In the genomic region with DNA sequence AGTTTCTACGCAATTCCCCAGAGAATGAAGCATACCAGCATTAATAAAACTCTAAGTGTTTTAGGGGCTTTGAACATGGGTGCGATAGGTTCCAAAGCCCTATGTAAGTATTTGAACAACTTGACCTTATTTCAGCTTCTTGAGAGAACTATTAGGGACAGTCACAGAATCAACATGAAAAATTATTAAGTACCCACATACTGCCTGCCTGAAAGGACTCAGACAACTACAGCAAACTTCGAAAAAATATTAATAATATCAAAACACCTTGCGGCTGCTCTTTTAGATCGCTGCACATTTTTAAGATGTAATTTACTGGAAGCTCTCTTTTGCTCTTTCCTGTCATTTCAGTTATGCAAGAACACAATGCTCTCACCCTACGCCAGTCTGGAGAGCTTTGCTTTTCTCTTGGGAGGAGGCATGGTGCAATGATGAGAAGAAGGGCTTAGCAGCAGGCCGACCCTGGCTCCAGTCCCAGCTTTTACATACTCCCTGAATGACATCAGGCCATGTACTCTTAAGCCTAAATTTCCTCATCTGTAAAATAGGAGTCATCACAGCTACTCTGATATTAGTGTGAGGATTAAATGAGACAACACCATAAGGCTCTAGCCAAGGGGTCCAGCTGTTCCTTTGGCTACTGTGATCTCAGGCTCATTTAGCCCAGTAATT, we compare ENCODE assay signal across 10 cellular contexts.
DNase-seq lines count a peak whose midpoint lies in the region; ATAC-seq and TF ChIP-seq lines count a peak whose summit lies in the region.
"Had no signal": no experiment of that assay in that cellular context is flagged by ENCODE, and none has a peak within 500 bp of the region (broad histone marks: within the 10 kb centered on the region; RNA-seq: fewer than 3 reads in every experiment).

No MANE protein-coding gene starts in this region.

- no peak for TF ChIP-seq CTCF in AG09309 (IDR thresholded peaks at IDR 0.05; ENCODE audit: control insufficient read depth, insufficient read depth, low read depth, low read length, missing control alignments)
- no peak for TF ChIP-seq CTCF in fibroblast of lung (conservative IDR thresholded peaks at IDR 0.05 in 1 of 2, IDR thresholded peaks at IDR 0.05 in 1 of 2; ENCODE audit: low read depth in 1 of 2, low read length in 2 of 2)
- TF ChIP-seq CTCF in omental fat pad (IDR thresholded peaks at IDR 0.05), result no peak
- no peak for TF ChIP-seq CTCF in foreskin fibroblast (IDR thresholded peaks at IDR 0.05; ENCODE audit: low read depth, low read length)

- no peaks in the 10 kb centered on the region for H3K27me3 ChIP-seq in fibroblast of lung (ENCODE audit: control insufficient read depth, insufficient read depth, low read length)

- DNase-seq in AG09309 (ENCODE audit: low read depth) (peak; percentile 49), NCI-H446 (lab: John Stamatoyannopoulos, UW) (peak; percentile 28 to 67), fibroblast of lung (ENCODE audit: low read depth in 2 of 2) (peak; percentile 65 to 94), omental fat pad (ENCODE audit: low spot score) (no peak), iPS-NIHi11 (ENCODE audit: low spot score) (no peak), superior temporal gyrus (ENCODE audit: extremely low spot score) (no peak), foreskin fibroblast (no peak), HuH-7 (ENCODE audit: low spot score) (no peak)
- DNase-seq: NCI-H1694 treated with DMSO at 0.1 percent for 48 hours had no signal

- H3K4me1 ChIP-seq in fibroblast of lung (ENCODE audit: control insufficient read depth, extremely low read depth, insufficient read depth, low read length), result peaks cover 6% of the 10 kb centered on the region

- H2AFZ ChIP-seq in fibroblast of lung (ENCODE audit: low read length), result no peak overlapping the region

- H3K9ac ChIP-seq in fibroblast of lung (ENCODE audit: insufficient read depth, low read length), result no peak overlapping the region

- no peaks in the 10 kb centered on the region for H3K9me3 ChIP-seq in fibroblast of lung (ENCODE audit: control insufficient read depth, insufficient read depth, low read depth, low read length)

- no peaks in the 10 kb centered on the region for H3K79me2 ChIP-seq in fibroblast of lung (ENCODE audit: control insufficient read depth, insufficient read depth, low read length)

- ATAC-seq in omental fat pad (ENCODE audit: low FRiP score), result peak; percentile 77
- ATAC-seq: Panc1 had no signal

- no peak overlapping the region for H3K4me2 ChIP-seq in fibroblast of lung (ENCODE audit: extremely low read depth, insufficient read depth, low read length)

- no peaks in the 10 kb centered on the region for H3K36me3 ChIP-seq in fibroblast of lung (ENCODE audit: control insufficient read depth, insufficient read depth, low read length)

- H4K20me1 ChIP-seq in fibroblast of lung (ENCODE audit: control insufficient read depth, extremely low read depth, insufficient read depth, low read length), result no peaks in the 10 kb centered on the region

- H3K27ac ChIP-seq in fibroblast of lung (ENCODE audit: insufficient read depth, low read length), result no peak overlapping the region

- H3K4me3 ChIP-seq in AG09309 (ENCODE audit: control insufficient read depth, low read depth, low read length) (no peak overlapping the region), fibroblast of lung (replicated peaks in 1 of 4; ENCODE audit: control extremely low read depth in 1 of 4, insufficient read depth in 1 of 4, low read depth in 3 of 4, low read length in 4 of 4) (no peak overlapping the region), foreskin fibroblast (ENCODE audit: low read depth in 1 of 2, low read length in 2 of 2) (no peak overlapping the region)

Comparison
In these comparisons a context has a peak if more than half of its experiments do, and no peak if none do; other contexts are left out.
1. DNase-seq: peak in AG09309 (single experiment), NCI-H446 (2 of 2) and fibroblast of lung (2 of 2); none in omental fat pad (single experiment), iPS-NIHi11 (single experiment), superior temporal gyrus (single experiment), foreskin fibroblast (0 of 2) and HuH-7 (single experiment).